Comparison of ENCODE assay signal across 23 cellular contexts in genomic region chr6:63897459-63897858, GRCh38.
DNase-seq lines count a peak whose midpoint lies in the region; ATAC-seq and TF ChIP-seq lines count a peak whose summit lies in the region.
"Had no signal": no experiment of that assay in that cellular context is flagged by ENCODE, and none has a peak within 500 bp of the region (broad histone marks: within the 10 kb centered on the region; RNA-seq: fewer than 3 reads in every experiment).

No MANE protein-coding gene starts in this region.

- H3K9me2 ChIP-seq in GM23248 (ENCODE audit: insufficient read depth): no peaks in the 10 kb centered on the region; the same call in 1 of the 2 replicates

- H3K4me1 ChIP-seq in GM23248 (ENCODE audit: insufficient read depth) (peaks cover 29% of the 10 kb centered on the region), smooth muscle cell (ENCODE audit: low read depth) (peaks cover 9% of the 10 kb centered on the region), stomach (peaks cover 0 to 14% (median 0%) of the 10 kb centered on the region in 4 donors)
- H3K4me1 ChIP-seq: adrenal gland, BLaER1, thyroid gland had no signal

- H3K9me3 ChIP-seq in GM23248 (ENCODE audit: low read depth) (no peaks in the 10 kb centered on the region), smooth muscle cell (replicated peaks; ENCODE audit: low read depth) (no peaks in the 10 kb centered on the region), stomach (no peaks in the 10 kb centered on the region)
- H3K9me3 ChIP-seq: adrenal gland, BLaER1, thyroid gland had no signal

- H3K4me3 ChIP-seq in GM23248: no peak overlapping the region
- H3K4me3 ChIP-seq in fibroblast of mammary gland (ENCODE audit: control insufficient read depth, low read depth, low read length): no peak overlapping the region
- H3K4me3 ChIP-seq in smooth muscle cell: no peak overlapping the region
- H3K4me3 ChIP-seq in stomach: no peak overlapping the region
- H3K4me3 ChIP-seq: adrenal gland, BLaER1, thyroid gland had no signal

- H3K36me3 ChIP-seq in GM23248 (ENCODE audit: low read depth): no peaks in the 10 kb centered on the region
- H3K36me3 ChIP-seq in smooth muscle cell (ENCODE audit: low read depth): no peaks in the 10 kb centered on the region
- H3K36me3 ChIP-seq in stomach: no peaks in the 10 kb centered on the region
- H3K36me3 ChIP-seq: adrenal gland, BLaER1, thyroid gland had no signal

- DNase-seq in GM23248 (peak; percentile 76), NCI-H226 (peak; percentile 60), fibroblast of mammary gland (ENCODE audit: low read depth) (peak; percentile 86), smooth muscle cell (lab: John Stamatoyannopoulos, UW; ENCODE audit: unreplicated experiment) (no peak), stomach (no peak)
- no peak for DNase-seq in activated naive CD4-positive, alpha-beta T cell treated with Interleukin-2 at 50 U/mL for 16 hours
- DNase-seq: activated CD4-positive, alpha-beta T cell treated with anti-CD3 and anti-CD28 coated beads, Interleukin-2, amount 50 U/mL, for 4 hours; activated gamma-delta T cell; adrenal gland; effector CD4-positive, alpha-beta T cell; head of caudate nucleus; NCI-H1417; NCI-H526; nucleus accumbens; SHP77; stimulated activated naive CD4-positive, alpha-beta T cell; thyroid gland had no signal

- H3K79me2 ChIP-seq in GM23248 (ENCODE audit: insufficient read depth) (no peaks in the 10 kb centered on the region), smooth muscle cell (ENCODE audit: low read depth) (no peaks in the 10 kb centered on the region)

- peak overlapping the region; percentile 64 for H3K27ac ChIP-seq in GM23248
- peak overlapping the region; percentile 89 for H3K27ac ChIP-seq in smooth muscle cell (ENCODE audit: low read depth)
- no peak overlapping the region for H3K27ac ChIP-seq in stomach
- H3K27ac ChIP-seq: adrenal gland, BLaER1, KMS-11, thyroid gland, VCaP had no signal

- H3F3A ChIP-seq in GM23248 (ENCODE audit: insufficient read depth) (peaks cover 19% of the 10 kb centered on the region), smooth muscle cell (ENCODE audit: low read depth) (peaks cover 10% of the 10 kb centered on the region)

- H2AFZ ChIP-seq in GM23248 (no peak overlapping the region), smooth muscle cell (ENCODE audit: low read depth) (no peak overlapping the region)

- no peak for TF ChIP-seq CTCF in fibroblast of mammary gland (conservative IDR thresholded peaks at IDR 0.05; ENCODE audit: control insufficient read depth, insufficient read depth, low read depth, low read length)
- no peak for TF ChIP-seq CTCF in smooth muscle cell (IDR thresholded peaks at IDR 0.05; ENCODE audit: borderline replicate concordance, insufficient read depth, poor library complexity, severe bottlenecking)
- no peak for TF ChIP-seq CTCF in stomach (IDR thresholded peaks at IDR 0.05)

- in situ Hi-C loops in GM23248 (cut with MboI): no loop called here

- no peak for TF ChIP-seq POLR2A in stomach (IDR thresholded peaks at IDR 0.05)

- TF ChIP-seq EP300 in stomach (IDR thresholded peaks at IDR 0.05): no peak

- H4K20me1 ChIP-seq in GM23248 (ENCODE audit: insufficient read depth): no peaks in the 10 kb centered on the region
- no peaks in the 10 kb centered on the region for H4K20me1 ChIP-seq in smooth muscle cell (ENCODE audit: low read depth)
- H4K20me1 ChIP-seq: BLaER1 had no signal

- H3K4me2 ChIP-seq in GM23248 (ENCODE audit: unreplicated experiment): peak overlapping the region; percentile 36
- peak overlapping the region; percentile 34 for H3K4me2 ChIP-seq in smooth muscle cell
- H3K4me2 ChIP-seq: BLaER1, KMS-11 had no signal

- H3K27me3 ChIP-seq in GM23248 (replicated peaks; ENCODE audit: insufficient read depth): no peaks in the 10 kb centered on the region
- H3K27me3 ChIP-seq in smooth muscle cell (ENCODE audit: low read depth): no peaks in the 10 kb centered on the region
- H3K27me3 ChIP-seq in stomach: no peaks in the 10 kb centered on the region
- H3K27me3 ChIP-seq: adrenal gland, BLaER1, thyroid gland had no signal

- 5 to 10% methylated on average over 3 of the region's 3 CpGs for WGBS in GM23248 (ENCODE audit: low coverage in 1 of 2, low lambda C conversion rate in 2 of 2, missing lambda C conversion rate in 2 of 2), 2 experiments
- 3% methylated on average over 3 of the region's 3 CpGs for WGBS in smooth muscle cell (ENCODE audit: low lambda C conversion rate)
- 92 to 98% (median 96%) methylated on average over 3 of the region's 3 CpGs for WGBS in stomach, 5 donors

- no peak for ATAC-seq in HG02938 (IDR thresholded peaks at IDR 0.05; ENCODE audit: unreplicated experiment)
- ATAC-seq: esophagus mucosa, HCT116 had no signal

- intact Hi-C loops in stomach (cut with DNase I; ENCODE audit: low total_unique reads): no loop called here

- no peak overlapping the region for H3K9ac ChIP-seq in GM23248
- H3K9ac ChIP-seq in smooth muscle cell (ENCODE audit: low read depth): peak overlapping the region; percentile 61
- H3K9ac ChIP-seq: BLaER1, KMS-11 had no signal

Comparison
In these comparisons a context has a peak if more than half of its experiments do, and no peak if none do; other contexts are left out.
1. DNase-seq: peak in GM23248 (single experiment), NCI-H226 (single experiment) and fibroblast of mammary gland (single experiment); none in smooth muscle cell (single experiment), stomach (single experiment) and activated naive CD4-positive, alpha-beta T cell treated with Interleukin-2 at 50 U/mL for 16 hours (single experiment).
2. H3K27ac ChIP-seq: peak in GM23248 (single experiment) and smooth muscle cell (single experiment); none in stomach (0 of 5).